Comparison of ENCODE assay signal across 15 cellular contexts in the genomic region with DNA sequence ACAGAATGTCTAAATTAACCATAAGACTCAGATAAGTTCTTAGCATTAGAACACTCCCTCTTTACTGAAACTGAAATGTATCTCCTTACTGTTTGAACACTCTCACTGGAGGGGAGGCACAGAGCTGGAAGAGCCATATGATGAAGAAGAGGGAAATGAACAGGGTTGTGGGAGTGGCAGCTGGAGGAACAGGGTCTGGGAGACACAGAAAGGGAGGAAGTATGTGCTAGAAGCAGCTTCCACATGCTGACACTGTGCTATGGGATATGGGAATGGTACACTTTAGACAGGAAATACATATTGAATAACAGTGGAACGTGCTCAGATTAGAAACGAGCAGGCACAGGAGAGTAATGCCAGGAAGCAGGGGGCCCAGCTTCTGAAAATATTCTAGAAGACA.
DNase-seq lines count a peak whose midpoint lies in the region; ATAC-seq, FAIRE-seq and TF ChIP-seq lines count a peak whose summit lies in the region.
"Had no signal": no experiment of that assay in that cellular context is flagged by ENCODE, and none has a peak within 500 bp of the region (broad histone marks: within the 10 kb centered on the region; RNA-seq: fewer than 3 reads in every experiment).

No MANE protein-coding gene starts in this region.

- 0 out of 2 replicates have a peak overlapping the region, but pooled peaks have one; percentile 31 for H2BK15ac ChIP-seq in H1 (ENCODE audit: low read length)

- H3K4me3 Mint-ChIP-seq in mesothelial cell of epicardium, result no peak overlapping the region

- no peak for FAIRE-seq in HepG2 (lab: Jason Lieb, UNC)
- no peak for FAIRE-seq in H1 (lab: Jason Lieb, UNC)

- H3K18ac ChIP-seq in H1 (ENCODE audit: extremely low read depth, low read length), result no peak overlapping the region

- H3K36me3 ChIP-seq in liver (ENCODE audit: control insufficient read depth in 4 of 4, insufficient read depth in 3 of 4, low read depth in 1 of 4, low read length in 3 of 4), result peaks cover 0 to 1% (median 0%) of the 10 kb centered on the region in 4 donors
- H3K36me3 ChIP-seq in HepG2 (replicated peaks in 1 of 2; ENCODE audit: control insufficient read depth in 1 of 2, insufficient read depth in 2 of 2, low read length in 2 of 2), result 0 out of 5 replicates have a peak, but pooled peaks cover 0 to 4% of the 10 kb centered on the region in 2 experiments
- no peaks in the 10 kb centered on the region for H3K36me3 ChIP-seq in H1 (ENCODE audit: control insufficient read depth in 2 of 4, insufficient read depth in 4 of 4, low read length in 3 of 4)
- no peaks in the 10 kb centered on the region for H3K36me3 ChIP-seq in PC-3 (ENCODE audit: low read depth, low read length)
- H3K36me3 ChIP-seq in transverse colon, result no peaks in the 10 kb centered on the region

- H3K9me2 ChIP-seq in PC-3 (replicated peaks; ENCODE audit: low read length), result no peaks in the 10 kb centered on the region

- H3K9me3 ChIP-seq in liver (ENCODE audit: control insufficient read depth in 4 of 4, low read length in 3 of 4) (no peaks in the 10 kb centered on the region), HepG2 (ENCODE audit: low read length) (no peaks in the 10 kb centered on the region), H1 (ENCODE audit: insufficient read depth in 2 of 2, low read depth in 1 of 2, low read length in 1 of 2) (no peaks in the 10 kb centered on the region), PC-3 (ENCODE audit: low read length) (no peaks in the 10 kb centered on the region), transverse colon (no peaks in the 10 kb centered on the region)

- no peak overlapping the region for H2BK120ac ChIP-seq in H1 (replicated peaks; ENCODE audit: low read depth, low read length)

- no peak overlapping the region for H3K23ac ChIP-seq in H1 (ENCODE audit: insufficient read length)

- H2AFZ ChIP-seq in HepG2 (ENCODE audit: low read length), result no peak overlapping the region
- no peak overlapping the region for H2AFZ ChIP-seq in H1 (ENCODE audit: low read length)
- H2AFZ ChIP-seq in PC-3 (ENCODE audit: low read length), result no peak overlapping the region

- H3K9ac ChIP-seq in liver (ENCODE audit: low read depth in 1 of 2, low read length in 2 of 2) (no peak overlapping the region), HepG2 (ENCODE audit: insufficient read depth, low read depth, low read length) (no peak overlapping the region), H1 (replicated peaks in 1 of 4; ENCODE audit: extremely low read depth in 1 of 4, low read depth in 3 of 4, low read length in 3 of 4) (no peak overlapping the region), PC-3 (ENCODE audit: low read length) (no peak overlapping the region)

- no peak overlapping the region for H3K56ac ChIP-seq in H1 (replicated peaks; ENCODE audit: insufficient read length, low read depth, low read length)

- no peak overlapping the region for H3K14ac ChIP-seq in H1 (ENCODE audit: insufficient read length)

- no peak overlapping the region for H3K27ac ChIP-seq in liver (ENCODE audit: low read depth in 1 of 2, low read length in 2 of 2)
- H3K27ac ChIP-seq in HepG2 (ENCODE audit: extremely low read length, insufficient read depth, low read length), result no peak overlapping the region
- no peak overlapping the region for H3K27ac ChIP-seq in H1 (ENCODE audit: low read depth, low read length)
- no peak overlapping the region for H3K27ac ChIP-seq in PC-3 (ENCODE audit: low read length)
- H3K27ac ChIP-seq in transverse colon, result peak overlapping the region in 1 of 4 donors; percentile 50

- H3K27me3 Mint-ChIP-seq in mesothelial cell of epicardium (ENCODE audit: low read depth), result no peaks in the 10 kb centered on the region

- H3K4me2 ChIP-seq in HepG2 (ENCODE audit: low read depth, low read length), result no peak overlapping the region
- H3K4me2 ChIP-seq in H1 (ENCODE audit: insufficient read depth in 1 of 2, low read depth in 2 of 2, low read length in 2 of 2), result no peak overlapping the region
- no peak overlapping the region for H3K4me2 ChIP-seq in PC-3 (ENCODE audit: low read length)

- intact Hi-C loops in HepG2 (cut with micrococcal nuclease; ENCODE audit: unreplicated experiment), result no loop called here
- intact Hi-C loops in PC-3 (cut with micrococcal nuclease), result no loop called here
- intact Hi-C loops in transverse colon (cut with DNase I; ENCODE audit: low total_unique reads), result no loop called here

- BruUV-seq in HepG2 (replicated peaks; lab: Mats Ljungman, UMichigan) (no TSS peak), PC-3 (replicated peaks; lab: Mats Ljungman, UMichigan) (no TSS peak)

- H3K9me3 Mint-ChIP-seq in mesothelial cell of epicardium, result no peaks in the 10 kb centered on the region

- no peak overlapping the region for H2AK5ac ChIP-seq in H1 (ENCODE audit: low read depth, low read length)

- in situ Hi-C loops in HepG2 (cut with HindIII; ENCODE audit: extremely low pct_ligation_motif_present, low pct_unique_long_range_greater_than_20kb), result no loop called here
- in situ Hi-C loops in transverse colon (cut with MboI; ENCODE audit: low pct_ligation_motif_present in 1 of 4, low pct_unique_long_range_greater_than_20kb in 1 of 4, low sequenced_read_pairs in 3 of 4), result no loop called here

- no peak overlapping the region for H2BK5ac ChIP-seq in H1 (ENCODE audit: low read depth, low read length)

- H2BK12ac ChIP-seq in H1 (ENCODE audit: low read depth, low read length), result no peak overlapping the region

- H3F3A ChIP-seq in PC-3 (ENCODE audit: low read length, unreplicated experiment), result no peaks in the 10 kb centered on the region

- H3K79me1 ChIP-seq in H1 (ENCODE audit: low read depth, low read length), result no peaks in the 10 kb centered on the region

- CTCF ChIA-PET in HepG2 (lab: Yijun Ruan, JAX; ENCODE audit: low intra/inter-chr PET ratio, low total read pairs) (no interaction called here), H1 (lab: Charles Lee; ENCODE audit: partially characterized antibody) (interaction anchor here (0.5 to 1.1 kb wide), 5 partner anchors 11 to 616 kb away, joined by 3 to 4 read pairs (median 4); no protein-coding TSS in a partner anchor), PC-3 (lab: Charles Lee) (no interaction called here)

- H3K23me2 ChIP-seq in H1 (ENCODE audit: low read depth, low read length), result no peaks in the 10 kb centered on the region

- H2BK20ac ChIP-seq in H1 (ENCODE audit: low read length), result no peak overlapping the region

- no peak for ATAC-seq in HepG2
- ATAC-seq in PC-3, result no peak
- ATAC-seq in GM19351 (IDR thresholded peaks at IDR 0.05; ENCODE audit: unreplicated experiment), result no peak
- ATAC-seq in HG03039 (IDR thresholded peaks at IDR 0.05; ENCODE audit: unreplicated experiment), result no peak

- no peaks in the 10 kb centered on the region for H3K36me3 Mint-ChIP-seq in mesothelial cell of epicardium

- H3K4me1 ChIP-seq in liver (ENCODE audit: control insufficient read depth in 4 of 4, insufficient read depth in 4 of 4, low read length in 3 of 4) (no peaks in the 10 kb centered on the region), HepG2 (ENCODE audit: insufficient read depth, low read length) (no peaks in the 10 kb centered on the region), H1 (replicated peaks in 1 of 4; ENCODE audit: control insufficient read depth in 3 of 4, insufficient read depth in 4 of 4, low read length in 3 of 4) (peaks cover 0 to 8% (median 4%) of the 10 kb centered on the region in 4 experiments; a peak in 2 of 7 replicates), PC-3 (ENCODE audit: insufficient read depth, low read length) (no peaks in the 10 kb centered on the region), transverse colon (peaks cover 0 to 8% (median 3%) of the 10 kb centered on the region in 4 donors)

- H3K4ac ChIP-seq in H1 (replicated peaks; ENCODE audit: insufficient read length, low read depth, low read length), result no peak overlapping the region

- H3K79me2 ChIP-seq in HepG2 (ENCODE audit: insufficient read depth, low read length) (no peaks in the 10 kb centered on the region), H1 (ENCODE audit: control insufficient read depth in 1 of 2, insufficient read depth in 2 of 2, low read length in 2 of 2) (no peaks in the 10 kb centered on the region), PC-3 (ENCODE audit: low read length) (no peaks in the 10 kb centered on the region)

- H3K4me3 ChIP-seq in liver (ENCODE audit: low read depth in 1 of 3, low read length in 3 of 3) (no peak overlapping the region), HepG2 (replicated peaks in 1 of 3; ENCODE audit: insufficient read depth in 1 of 3, low read depth in 2 of 3, low read length in 3 of 3) (no peak overlapping the region), H1 (ENCODE audit: extremely low read depth in 1 of 4, insufficient read depth in 2 of 4, low read depth in 3 of 4, low read length in 4 of 4) (no peak overlapping the region), PC-3 (ENCODE audit: low read length) (no peak overlapping the region), transverse colon (no peak overlapping the region)

- TF ChIP-seq POLR2A in HepG2 (IDR thresholded peaks at IDR 0.05; ENCODE audit: insufficient read depth in 1 of 2, low read depth in 2 of 2, low read length in 2 of 2) (no peak), H1 (IDR thresholded peaks at IDR 0.05; ENCODE audit: control extremely low read depth in 1 of 2, low read depth in 2 of 2, low read length in 2 of 2) (no peak), transverse colon (IDR thresholded peaks at IDR 0.05) (no peak)

- H4K8ac ChIP-seq in H1 (ENCODE audit: extremely low read depth, insufficient read depth, low read length), result no peak overlapping the region

- WGBS in liver, result 76% methylated on average over 2 of the region's 2 CpGs
- 80% methylated on average over 2 of the region's 2 CpGs for WGBS in HepG2 (ENCODE audit: low lambda C conversion rate)
- WGBS in H1 (ENCODE audit: extremely low coverage in 1 of 2, insufficient coverage in 1 of 2, insufficient read length in 1 of 2, insufficient replicate concordance in 2 of 2, low coverage in 1 of 2, low lambda C conversion rate in 2 of 2, missing lambda C conversion rate in 1 of 2), 2 experiments, result 93% methylated on average over 2 of the region's 2 CpGs; no CpG with 5 or more reads in 1 of the 2 experiments
- 40 to 41% methylated on average over 2 of the region's 2 CpGs for WGBS in transverse colon (ENCODE audit: low coverage in 1 of 2), 2 donors

- H4K20me1 ChIP-seq in HepG2 (ENCODE audit: insufficient read depth, low read length) (no peaks in the 10 kb centered on the region), H1 (replicated peaks in 1 of 2; ENCODE audit: control insufficient read depth in 1 of 2, insufficient read depth in 2 of 2, low read length in 2 of 2) (no peaks in the 10 kb centered on the region), PC-3 (ENCODE audit: low read length) (no peaks in the 10 kb centered on the region)

- peak overlapping the region; percentile 66 for H3K27ac Mint-ChIP-seq in mesothelial cell of epicardium

- DNase-seq in HepG2 (ENCODE audit: low spot score), result no peak
- no peak for DNase-seq in H1 (ENCODE audit: low read depth in 1 of 2, low spot score in 2 of 2)
- no peak for DNase-seq in mesothelial cell of epicardium (ENCODE audit: low spot score in 2 of 2, unreplicated experiment in 2 of 2)
- no peak for DNase-seq in PC-3
- no peak for DNase-seq in transverse colon
- DNase-seq: C1 segment of cervical spinal cord, DMS153, H7, NCI-H1417, NCI-H2029, NCI-H510A treated with DMSO at 0.1 percent for 48 hours, SIG-M5 had no signal

- H4K91ac ChIP-seq in H1 (replicated peaks; ENCODE audit: insufficient read length, low read length), result no peak overlapping the region

- H3K27me3 ChIP-seq in liver (ENCODE audit: control insufficient read depth in 4 of 4, insufficient read depth in 4 of 4, low read length in 3 of 4) (no peaks in the 10 kb centered on the region), HepG2 (ENCODE audit: control insufficient read depth in 1 of 2, insufficient read depth in 2 of 2, low read length in 2 of 2) (no peaks in the 10 kb centered on the region), H1 (replicated peaks in 1 of 4; ENCODE audit: control insufficient read depth in 3 of 4, extremely low read depth in 1 of 4, insufficient read depth in 3 of 4, low read length in 3 of 4) (no peaks in the 10 kb centered on the region), PC-3 (ENCODE audit: low read length) (no peaks in the 10 kb centered on the region), transverse colon (no peaks in the 10 kb centered on the region)

- POLR2A ChIA-PET in HepG2 (lab: Yijun Ruan, JAX) (no interaction called here), H1 (lab: Charles Lee; ENCODE audit: partially characterized antibody) (no interaction called here), PC-3 (lab: Charles Lee; ENCODE audit: unreplicated experiment) (no interaction called here)

- TF ChIP-seq CTCF in liver (IDR thresholded peaks at IDR 0.05; ENCODE audit: low read depth, low read length, missing input control) (no peak), HepG2 (CRISPR knock-in tag; IDR thresholded peaks at IDR 0.05) (no peak), H1 (IDR thresholded peaks at IDR 0.05; ENCODE audit: control extremely low read depth in 1 of 3, insufficient read depth in 1 of 3, low read depth in 1 of 3, low read length in 3 of 3) (no peak), mesothelial cell of epicardium (IDR thresholded peaks at IDR 0.05; ENCODE audit: unreplicated experiment) (no peak), PC-3 (conservative IDR thresholded peaks at IDR 0.05; ENCODE audit: low read depth, low read length) (no peak), transverse colon (IDR thresholded peaks at IDR 0.05) (no peak)

- TF ChIP-seq RAD21 in liver (IDR thresholded peaks at IDR 0.05) (peak in 1 of 2 donors; percentile 5), HepG2 (CRISPR knock-in tag; IDR thresholded peaks at IDR 0.05) (no peak), H1 (IDR thresholded peaks at IDR 0.05 in 1 of 2, conservative IDR thresholded peaks at IDR 0.05 in 1 of 2; ENCODE audit: low read depth in 2 of 2, low read length in 2 of 2) (no peak)

- TF ChIP-seq EP300 in HepG2 (IDR thresholded peaks at IDR 0.05; ENCODE audit: low read depth in 2 of 2, low read length in 2 of 2), result no peak
- TF ChIP-seq EP300 in HepG2 (CRISPR knock-in tag; IDR thresholded peaks at IDR 0.05; ENCODE audit: borderline replicate concordance), result no peak
- no peak for TF ChIP-seq EP300 in H1 (IDR thresholded peaks at IDR 0.05; ENCODE audit: borderline replicate concordance in 1 of 2, low read depth in 2 of 2, low read length in 2 of 2)
- no peak for TF ChIP-seq EP300 in transverse colon (IDR thresholded peaks at IDR 0.05; ENCODE audit: low read depth)

- no peak overlapping the region for H4K5ac ChIP-seq in H1 (ENCODE audit: insufficient read length, low read depth, low read length)

- H3K4me1 Mint-ChIP-seq in mesothelial cell of epicardium, result peaks cover 37% of the 10 kb centered on the region
